ENCODE assay signal across 3 cellular contexts in genomic region chr4:42265782-42266602, GRCh38.
"Had no signal": no experiment of that assay in that cellular context is flagged by ENCODE, and none has a peak within 500 bp of the region (broad histone marks: within the 10 kb centered on the region; RNA-seq: fewer than 3 reads in every experiment).

No MANE protein-coding gene starts in this region.

- ATAC-seq: GM12878 had no signal

- H3K4me3 ChIP-seq: GM12878 had no signal

- DNase-seq: GDM1, GF-D8 had no signal
